Comparison of ENCODE assay signal across 8 cellular contexts in genomic region chr19:57888494-57889231, GRCh38. TPM values are rescaled to one million over a fixed set of nuclear protein-coding genes. Genes with fewer than 3 reads are reported as not detected.
DNase-seq lines count a peak whose midpoint lies in the region; ATAC-seq and TF ChIP-seq lines count a peak whose summit lies in the region.

ZNF814 (minus strand) TSS chr19:57889037; CDS start chr19:57888802, 235 bp downstream.

- H3K36me3 Mint-ChIP-seq in CD14-positive monocyte (peaks cover 26 to 34% of the 10 kb centered on the region in 2 donors), endothelial cell (ENCODE audit: low read depth, unreplicated experiment) (peaks cover 4% of the 10 kb centered on the region)

- ATAC-seq in GM21529 (IDR thresholded peaks at IDR 0.05; ENCODE audit: unreplicated experiment) (peak; percentile 85), HG02623 (IDR thresholded peaks at IDR 0.05; ENCODE audit: unreplicated experiment) (no peak)

- peaks cover 22% of the 10 kb centered on the region for H3K4me1 Mint-ChIP-seq in CD14-positive monocyte
- H3K4me1 Mint-ChIP-seq in endothelial cell (ENCODE audit: unreplicated experiment) = peaks cover 21% of the 10 kb centered on the region

- peaks cover 33% of the 10 kb centered on the region for H3K36me3 ChIP-seq in mesodermal cell (ENCODE audit: control insufficient read depth, insufficient read depth, low read length)

- WGBS in mesodermal cell (ENCODE audit: insufficient coverage in 2 of 2), 2 experiments = 0 to 1% methylated on average over 41 to 44 of the region's 44 CpGs

- peak within 1 kb of the TSS; percentile 92 for H3K4me3 ChIP-seq in mesodermal cell (ENCODE audit: extremely low read depth, insufficient read depth, low read length, poor library complexity, severe bottlenecking)

- H3K9me3 Mint-ChIP-seq in CD14-positive monocyte = peaks cover 33 to 89% (median 83%) of the 10 kb centered on the region in 7 donors
- H3K9me3 Mint-ChIP-seq in endothelial cell (ENCODE audit: unreplicated experiment) = no peaks in the 10 kb centered on the region

- H3K27ac Mint-ChIP-seq in CD14-positive monocyte (peak within 1 kb of the TSS in 4 of 7 donors; percentile 41 to 78 (median 72)), endothelial cell (ENCODE audit: unreplicated experiment) (peak within 1 kb of the TSS; percentile 80)

- H3K4me3 Mint-ChIP-seq in CD14-positive monocyte (peak within 1 kb of the TSS; percentile 85 to 89), endothelial cell (ENCODE audit: unreplicated experiment) (peak within 1 kb of the TSS; percentile 98)

- H3K4me1 ChIP-seq in mesodermal cell (ENCODE audit: control insufficient read depth, insufficient read depth, low read length, poor library complexity, severe bottlenecking) = peaks cover 3% of the 10 kb centered on the region

- intact Hi-C loops in CD14-positive monocyte (cut with micrococcal nuclease) = no loop called here

- peaks cover 9% of the 10 kb centered on the region for H3K9me3 ChIP-seq in mesodermal cell (ENCODE audit: control insufficient read depth, low read length)

- peaks cover 0 to 2% (median 1%) of the 10 kb centered on the region in 3 donors for H3K27me3 Mint-ChIP-seq in CD14-positive monocyte (ENCODE audit: low read depth in 3 of 3)
- peaks cover 4% of the 10 kb centered on the region for H3K27me3 Mint-ChIP-seq in endothelial cell (ENCODE audit: unreplicated experiment)

- TF ChIP-seq CTCF in CD14-positive monocyte (IDR thresholded peaks at IDR 0.05) = peak; percentile 11
- TF ChIP-seq CTCF in endothelial cell (IDR thresholded peaks at IDR 0.05; ENCODE audit: unreplicated experiment) = peak; percentile 71

- peak; percentile 76 for DNase-seq in CD14-positive monocyte (ENCODE audit: low spot score)
- DNase-seq in NCI-H524 treated with DMSO at 0.1 percent for 48 hours (lab: John Stamatoyannopoulos, UW) = peak; percentile 89
- DNase-seq in activated CD8-positive, alpha-beta memory T cell treated with anti-CD3 and anti-CD28 coated beads, Interleukin-2, amount 50 U/mL, for 24 hours (ENCODE audit: extremely low read depth) = peak; percentile 70
- DNase-seq in endothelial cell (ENCODE audit: low spot score) = peak; percentile 84
- DNase-seq in stimulated activated CD8-positive, alpha-beta memory T cell treated with anti-CD3 and anti-CD28 coated beads, Interleukin-12 subunit alpha, Interleukin-12 subunit beta, amount 100 ng/mL, for 4 hours (ENCODE audit: low read depth) = peak; percentile 65

- peak within 1 kb of the TSS; percentile 86 for H3K27ac ChIP-seq in mesodermal cell (ENCODE audit: low read depth, low read length, severe bottlenecking)

RNA-seq across cellular contexts. Expression of gene ZNF814, which starts in this region (rescaled TPM):
- polyA plus RNA-seq in CD14-positive monocyte = 1 to 10 TPM; 2.5 to 3.8 TPM
- total RNA-seq in endothelial cell (ENCODE audit: unreplicated experiment) = 22.3 TPM
- 15.6 TPM for polyA plus RNA-seq in mesodermal cell (2013, experiment 1 of 2)
- 10.9 TPM for polyA plus RNA-seq in mesodermal cell (2013, experiment 2 of 2)
